8 cellular contexts compared by ENCODE assay signal in the genomic region with DNA sequence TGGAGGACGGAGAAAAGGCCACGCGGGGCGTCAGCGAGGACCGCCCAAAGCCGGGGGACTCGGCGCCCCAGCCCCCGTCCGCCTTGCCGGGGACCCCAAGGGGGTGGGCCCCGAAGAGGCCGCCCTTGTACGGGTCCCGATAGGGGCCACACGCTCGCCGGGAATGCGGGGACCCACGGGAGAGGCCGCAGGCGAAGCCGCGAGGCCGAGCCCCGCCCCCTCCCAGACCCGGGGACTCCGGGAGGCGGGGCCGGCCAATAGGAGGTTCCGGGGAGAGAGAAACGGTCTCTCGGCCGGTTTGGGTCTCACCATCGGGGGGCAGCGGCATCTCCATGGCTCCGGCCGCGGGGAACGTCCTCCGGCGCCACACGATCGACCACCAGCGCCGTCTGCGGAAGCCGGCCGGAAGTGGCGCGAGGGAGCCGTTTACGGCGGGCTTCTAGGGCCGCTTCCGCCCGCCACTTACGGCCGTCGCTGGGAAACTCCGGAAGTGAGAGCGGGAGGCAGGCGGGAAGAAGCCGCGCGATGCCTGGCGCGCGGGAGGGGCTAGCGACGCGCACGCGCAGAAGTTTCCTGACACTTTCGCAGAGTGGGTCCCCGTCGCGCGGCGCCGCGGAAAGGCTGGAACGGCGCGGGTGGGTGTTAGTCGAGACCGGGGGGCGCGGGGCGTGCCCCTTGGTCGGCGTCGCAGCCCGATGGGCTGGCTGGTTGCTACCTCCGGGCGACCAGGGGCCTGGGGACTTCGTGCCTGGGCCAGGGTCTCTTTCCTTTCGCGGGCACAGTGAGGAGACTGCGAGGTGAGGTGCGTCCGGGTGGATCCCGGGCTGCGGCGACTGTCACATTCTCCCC. TPM values are rescaled to one million over a fixed set of nuclear protein-coding genes. Genes with fewer than 3 reads are reported as not detected.
DNase-seq lines count a peak whose midpoint lies in the region; ATAC-seq and TF ChIP-seq lines count a peak whose summit lies in the region.

A gene with protein sequence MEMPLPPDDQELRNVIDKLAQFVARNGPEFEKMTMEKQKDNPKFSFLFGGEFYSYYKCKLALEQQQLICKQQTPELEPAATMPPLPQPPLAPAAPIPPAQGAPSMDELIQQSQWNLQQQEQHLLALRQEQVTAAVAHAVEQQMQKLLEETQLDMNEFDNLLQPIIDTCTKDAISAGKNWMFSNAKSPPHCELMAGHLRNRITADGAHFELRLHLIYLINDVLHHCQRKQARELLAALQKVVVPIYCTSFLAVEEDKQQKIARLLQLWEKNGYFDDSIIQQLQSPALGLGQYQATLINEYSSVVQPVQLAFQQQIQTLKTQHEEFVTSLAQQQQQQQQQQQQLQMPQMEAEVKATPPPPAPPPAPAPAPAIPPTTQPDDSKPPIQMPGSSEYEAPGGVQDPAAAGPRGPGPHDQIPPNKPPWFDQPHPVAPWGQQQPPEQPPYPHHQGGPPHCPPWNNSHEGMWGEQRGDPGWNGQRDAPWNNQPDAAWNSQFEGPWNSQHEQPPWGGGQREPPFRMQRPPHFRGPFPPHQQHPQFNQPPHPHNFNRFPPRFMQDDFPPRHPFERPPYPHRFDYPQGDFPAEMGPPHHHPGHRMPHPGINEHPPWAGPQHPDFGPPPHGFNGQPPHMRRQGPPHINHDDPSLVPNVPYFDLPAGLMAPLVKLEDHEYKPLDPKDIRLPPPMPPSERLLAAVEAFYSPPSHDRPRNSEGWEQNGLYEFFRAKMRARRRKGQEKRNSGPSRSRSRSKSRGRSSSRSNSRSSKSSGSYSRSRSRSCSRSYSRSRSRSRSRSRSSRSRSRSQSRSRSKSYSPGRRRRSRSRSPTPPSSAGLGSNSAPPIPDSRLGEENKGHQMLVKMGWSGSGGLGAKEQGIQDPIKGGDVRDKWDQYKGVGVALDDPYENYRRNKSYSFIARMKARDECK (minus strand): TSS at position 393 of the 849 bp plus-strand sequence. CDS start 59 bp downstream, at position 334.

- H3K4me1 ChIP-seq in mononuclear cell (ENCODE audit: insufficient read depth, low read length), result peaks cover 48% of the 10 kb centered on the region

- peak; percentile 79 for DNase-seq in DMS 273 treated with DMSO at 0.1 percent for 48 hours (lab: John Stamatoyannopoulos, UW)
- peak; percentile 99 for DNase-seq in OCI-M1 (lab: John Stamatoyannopoulos, UW)
- DNase-seq in activated T-cell treated with anti-CD3 and anti-CD28 coated beads for 24 hours (ENCODE audit: low read depth), result peak; percentile 91
- peak; percentile 94 for DNase-seq in epithelial cell of esophagus (ENCODE audit: low read depth)
- DNase-seq in stimulated activated CD8-positive, alpha-beta memory T cell treated with anti-CD3 and anti-CD28 coated beads, Interleukin-2, amount 100 ng/mL, for 48 hours (ENCODE audit: low read depth in 2 of 2), result peak; percentile 90 to 92

- peak; percentile 73 for ATAC-seq in GM21529 (IDR thresholded peaks at IDR 0.05; ENCODE audit: unreplicated experiment)

- H3K27me3 Mint-ChIP-seq in IgD-negative memory B cell, result no peaks in the 10 kb centered on the region

- H3K36me3 Mint-ChIP-seq in IgD-negative memory B cell, result peaks cover 4% of the 10 kb centered on the region

- peaks cover 19 to 45% (median 43%) of the 10 kb centered on the region in 3 donors for H3K4me1 Mint-ChIP-seq in IgD-negative memory B cell

- no peaks in the 10 kb centered on the region for H3K9me3 ChIP-seq in mononuclear cell (ENCODE audit: low read depth, low read length)

- H3K4me3 Mint-ChIP-seq in IgD-negative memory B cell, result peak within 1 kb of the TSS; percentile 80 to 95 (median 90)

- no peaks in the 10 kb centered on the region for H3K27me3 ChIP-seq in mononuclear cell (ENCODE audit: insufficient read depth, low read length)

- TF ChIP-seq CTCF in epithelial cell of esophagus (IDR thresholded peaks at IDR 0.05; ENCODE audit: insufficient read depth, low read depth, low read length, missing control alignments), result no peak

- H3K4me3 ChIP-seq in epithelial cell of esophagus (ENCODE audit: low read length), result peak within 1 kb of the TSS; percentile 94
- peak within 1 kb of the TSS; percentile 94 for H3K4me3 ChIP-seq in mononuclear cell (ENCODE audit: low read length)

- H3K9me3 Mint-ChIP-seq in IgD-negative memory B cell, result no peaks in the 10 kb centered on the region

- H3K27ac Mint-ChIP-seq in IgD-negative memory B cell, result peak within 1 kb of the TSS; percentile 84 to 92 (median 90)

RNA-seq across cellular contexts. Expression of the gene that starts here (rescaled TPM):
- 25.8 TPM for polyA plus RNA-seq in IgD-negative memory B cell
- total RNA-seq in mononuclear cell, result 7.2 TPM

Comparison
In these comparisons a context has a peak if more than half of its experiments do, and no peak if none do; other contexts are left out.
1. Peak in every context shown above with its lines: DNase-seq, ATAC-seq and H3K4me3 ChIP-seq.